ENCODE assay signal across 9 cellular contexts in genomic region chr2:233528182-233528581, GRCh38.
"Had no signal": no experiment of that assay in that cellular context is flagged by ENCODE, and none has a peak within 500 bp of the region (broad histone marks: within the 10 kb centered on the region; RNA-seq: fewer than 3 reads in every experiment).

No MANE protein-coding gene starts in this region.

- H3K4me3 ChIP-seq: GM23248, GM23338, HAP-1 had no signal

- DNase-seq: GM23248, GOT3, H7, H9, HCEC 1CT, HFFc6 had no signal

- H3K4me3 Mint-ChIP-seq: GM23338, H9, HFFc6 had no signal

- H3K9me3 Mint-ChIP-seq: GM23338, H9, HFFc6 had no signal

- H3K9me3 ChIP-seq: HAP-1 had no signal

- H3K27ac Mint-ChIP-seq: H9, HFFc6 had no signal

- ATAC-seq: GM23338, HCT116 had no signal

- H3K27ac ChIP-seq: GM23248 had no signal
